In the genomic region with DNA sequence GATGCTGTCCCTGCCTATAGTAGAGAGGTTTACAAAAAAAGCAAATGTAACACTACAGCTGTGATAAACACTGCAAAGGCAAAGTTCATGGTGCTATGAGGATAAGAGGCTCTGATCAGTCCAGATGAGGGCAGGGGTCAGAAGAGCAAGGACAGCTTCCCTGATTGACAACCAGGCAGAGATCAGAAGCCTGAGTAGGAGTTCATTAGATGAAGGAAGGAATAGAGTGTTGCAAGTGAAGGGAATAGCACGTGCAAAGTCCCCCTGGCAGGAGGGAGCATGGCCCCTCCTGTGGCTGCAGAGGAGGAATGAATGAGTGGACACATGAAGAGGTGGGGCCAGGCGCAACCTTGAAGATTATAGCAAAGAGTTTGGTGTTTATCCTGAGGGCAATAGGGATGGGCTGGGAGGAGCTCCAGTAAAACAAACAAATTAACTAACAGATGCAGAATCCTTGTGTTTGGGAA, we compare ENCODE assay signal across 1 cellular context.
TF ChIP-seq lines count a peak whose summit lies in the region.

No MANE protein-coding gene starts in this region.

TF ChIP-seq in HepG2, 621 proteins besides CTCF, POLR2A, EP300 and RAD21 (continued from another document):
- TF ChIP-seq, protein P1, sequence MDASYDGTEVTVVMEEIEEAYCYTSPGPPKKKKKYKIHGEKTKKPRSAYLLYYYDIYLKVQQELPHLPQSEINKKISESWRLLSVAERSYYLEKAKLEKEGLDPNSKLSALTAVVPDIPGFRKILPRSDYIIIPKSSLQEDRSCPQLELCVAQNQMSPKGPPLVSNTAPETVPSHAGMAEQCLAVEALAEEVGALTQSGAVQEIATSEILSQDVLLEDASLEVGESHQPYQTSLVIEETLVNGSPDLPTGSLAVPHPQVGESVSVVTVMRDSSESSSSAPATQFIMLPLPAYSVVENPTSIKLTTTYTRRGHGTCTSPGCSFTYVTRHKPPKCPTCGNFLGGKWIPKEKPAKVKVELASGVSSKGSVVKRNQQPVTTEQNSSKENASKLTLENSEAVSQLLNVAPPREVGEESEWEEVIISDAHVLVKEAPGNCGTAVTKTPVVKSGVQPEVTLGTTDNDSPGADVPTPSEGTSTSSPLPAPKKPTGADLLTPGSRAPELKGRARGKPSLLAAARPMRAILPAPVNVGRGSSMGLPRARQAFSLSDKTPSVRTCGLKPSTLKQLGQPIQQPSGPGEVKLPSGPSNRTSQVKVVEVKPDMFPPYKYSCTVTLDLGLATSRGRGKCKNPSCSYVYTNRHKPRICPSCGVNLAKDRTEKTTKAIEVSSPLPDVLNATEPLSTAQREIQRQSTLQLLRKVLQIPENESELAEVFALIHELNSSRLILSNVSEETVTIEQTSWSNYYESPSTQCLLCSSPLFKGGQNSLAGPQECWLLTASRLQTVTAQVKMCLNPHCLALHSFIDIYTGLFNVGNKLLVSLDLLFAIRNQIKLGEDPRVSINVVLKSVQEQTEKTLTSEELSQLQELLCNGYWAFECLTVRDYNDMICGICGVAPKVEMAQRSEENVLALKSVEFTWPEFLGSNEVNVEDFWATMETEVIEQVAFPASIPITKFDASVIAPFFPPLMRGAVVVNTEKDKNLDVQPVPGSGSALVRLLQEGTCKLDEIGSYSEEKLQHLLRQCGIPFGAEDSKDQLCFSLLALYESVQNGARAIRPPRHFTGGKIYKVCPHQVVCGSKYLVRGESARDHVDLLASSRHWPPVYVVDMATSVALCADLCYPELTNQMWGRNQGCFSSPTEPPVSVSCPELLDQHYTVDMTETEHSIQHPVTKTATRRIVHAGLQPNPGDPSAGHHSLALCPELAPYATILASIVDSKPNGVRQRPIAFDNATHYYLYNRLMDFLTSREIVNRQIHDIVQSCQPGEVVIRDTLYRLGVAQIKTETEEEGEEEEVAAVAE (CRISPR knock-in tag; IDR thresholded peaks at IDR 0.05; ENCODE audit: borderline replicate concordance), result no peak
- no peak for TF ChIP-seq PAX8 (CRISPR knock-in tag; IDR thresholded peaks at IDR 0.05; ENCODE audit: borderline replicate concordance)
- TF ChIP-seq ZNF607 (CRISPR knock-in tag; IDR thresholded peaks at IDR 0.05; ENCODE audit: borderline replicate concordance), result no peak
- no peak for TF ChIP-seq LCORL (IDR thresholded peaks at IDR 0.05)
- TF ChIP-seq LCORL (CRISPR knock-in tag; IDR thresholded peaks at IDR 0.05), result no peak
- no peak for TF ChIP-seq ZNF552 (CRISPR knock-in tag; IDR thresholded peaks at IDR 0.05; ENCODE audit: borderline replicate concordance)
- no peak for TF ChIP-seq ZSCAN22 (CRISPR knock-in tag; IDR thresholded peaks at IDR 0.05)
- TF ChIP-seq, protein P2, sequence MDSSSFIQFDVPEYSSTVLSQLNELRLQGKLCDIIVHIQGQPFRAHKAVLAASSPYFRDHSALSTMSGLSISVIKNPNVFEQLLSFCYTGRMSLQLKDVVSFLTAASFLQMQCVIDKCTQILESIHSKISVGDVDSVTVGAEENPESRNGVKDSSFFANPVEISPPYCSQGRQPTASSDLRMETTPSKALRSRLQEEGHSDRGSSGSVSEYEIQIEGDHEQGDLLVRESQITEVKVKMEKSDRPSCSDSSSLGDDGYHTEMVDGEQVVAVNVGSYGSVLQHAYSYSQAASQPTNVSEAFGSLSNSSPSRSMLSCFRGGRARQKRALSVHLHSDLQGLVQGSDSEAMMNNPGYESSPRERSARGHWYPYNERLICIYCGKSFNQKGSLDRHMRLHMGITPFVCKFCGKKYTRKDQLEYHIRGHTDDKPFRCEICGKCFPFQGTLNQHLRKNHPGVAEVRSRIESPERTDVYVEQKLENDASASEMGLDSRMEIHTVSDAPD (CRISPR knock-in tag; IDR thresholded peaks at IDR 0.05), result no peak
- no peak for TF ChIP-seq ATF7-NPFF (CRISPR knock-in tag; IDR thresholded peaks at IDR 0.05; ENCODE audit: low read depth)
